In genomic region chr4:119626420-119626819, GRCh38 we compare ENCODE assay signal across 1 cellular context.
TF ChIP-seq lines count a peak whose summit lies in the region.

No MANE protein-coding gene starts in this region.

TF ChIP-seq in H1, 55 proteins besides CTCF, POLR2A, EP300 and RAD21:
- no peak for TF ChIP-seq GABPA (IDR thresholded peaks at IDR 0.05; ENCODE audit: borderline replicate concordance, insufficient read depth, low read length)
- TF ChIP-seq SRF (IDR thresholded peaks at IDR 0.05; ENCODE audit: low read depth, low read length), result no peak
- no peak for TF ChIP-seq RXRA (IDR thresholded peaks at IDR 0.05; ENCODE audit: insufficient read depth, low read depth, low read length)
- no peak for TF ChIP-seq NANOG (IDR thresholded peaks at IDR 0.05; ENCODE audit: insufficient read depth, low read depth, low read length, poor library complexity, severe bottlenecking)
- no peak for TF ChIP-seq TCF12 (IDR thresholded peaks at IDR 0.05; ENCODE audit: low read depth, low read length)
TF ChIP-seq in H1: peak in this region for 0.
